Comparison of ENCODE assay signal across 1 cellular context in the genomic region with DNA sequence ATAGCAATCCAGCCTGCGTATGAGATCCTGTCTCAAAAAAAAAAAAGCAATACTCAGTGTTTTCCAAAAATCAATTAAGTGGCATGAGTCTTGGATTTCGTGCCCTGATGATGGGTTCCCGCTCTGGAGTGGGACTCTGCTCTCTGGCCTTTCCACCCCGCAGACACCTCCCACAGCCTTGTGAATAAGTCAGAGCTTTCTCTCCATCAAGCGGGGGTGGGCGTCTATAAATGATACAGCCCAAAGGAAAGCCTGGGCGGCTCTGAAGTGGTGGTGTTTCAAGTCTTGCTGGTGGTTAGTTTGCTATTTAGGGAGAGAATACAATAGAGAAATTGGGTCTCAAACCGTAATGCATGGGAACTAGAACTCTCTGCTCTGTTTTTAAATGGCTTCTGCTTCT.
TF ChIP-seq lines count a peak whose summit lies in the region.

No MANE protein-coding gene starts in this region.

TF ChIP-seq in SK-N-SH treated with all-trans-retinoic acid at 6 μM for 48 hours, 23 proteins besides CTCF, POLR2A, EP300 and RAD21:
- TF ChIP-seq CREB5 (CRISPR knock-in tag; IDR thresholded peaks at IDR 0.05; ENCODE audit: low read depth) (no peak), ZFP30 (CRISPR knock-in tag; IDR thresholded peaks at IDR 0.05) (no peak), BACH2 (CRISPR knock-in tag; IDR thresholded peaks at IDR 0.05; ENCODE audit: borderline replicate concordance) (no peak)
